ENCODE assay signal across 12 cellular contexts in the genomic region with DNA sequence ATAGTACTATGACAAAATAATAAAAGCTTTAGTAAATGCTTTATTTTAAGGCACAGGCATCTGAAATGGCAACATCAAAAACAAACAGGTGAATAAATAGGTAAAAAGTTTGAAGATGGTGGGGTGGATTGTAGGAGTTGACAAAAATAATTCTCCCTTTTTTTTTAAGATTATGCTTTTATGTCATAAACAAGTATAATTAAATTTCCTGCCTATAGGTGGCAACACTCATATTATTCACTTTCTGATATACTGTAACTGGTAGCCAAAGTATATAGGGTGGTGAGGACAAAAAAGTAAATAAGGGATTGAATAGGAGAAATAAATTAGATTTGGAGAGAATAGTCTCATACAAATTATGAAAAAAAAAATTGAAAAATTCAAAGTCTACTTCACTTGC.
DNase-seq lines count a peak whose midpoint lies in the region; ATAC-seq, FAIRE-seq and TF ChIP-seq lines count a peak whose summit lies in the region.
"Had no signal": no experiment of that assay in that cellular context is flagged by ENCODE, and none has a peak within 500 bp of the region (broad histone marks: within the 10 kb centered on the region; RNA-seq: fewer than 3 reads in every experiment).

No MANE protein-coding gene starts in this region.

- TF ChIP-seq CTCF in natural killer cell (IDR thresholded peaks at IDR 0.05), result no peak
- peak in 1 of 5 experiments; percentile 32 for TF ChIP-seq CTCF in gastrocnemius medialis (IDR thresholded peaks at IDR 0.05 in 4 of 5, conservative IDR thresholded peaks at IDR 0.05 in 1 of 5)

- H3K4me3 ChIP-seq in gastrocnemius medialis, result no peak overlapping the region

- no peak for TF ChIP-seq POLR2A in gastrocnemius medialis (IDR thresholded peaks at IDR 0.05)

- peak in 2 of 3 donors; percentile 55 to 59 for ATAC-seq in natural killer cell
- no peak for ATAC-seq in natural killer cell treated with Interleukin-12 subunit alpha and Interleukin-12 subunit beta and Interleukin-15 and Interleukin-18, amount 100 ng/mL, for 72 hours
- no peak for ATAC-seq in gastrocnemius medialis
- ATAC-seq: left lobe of liver had no signal

- H3K4me1 ChIP-seq in gastrocnemius medialis, result no peaks in the 10 kb centered on the region

- DNase-seq in natural killer cell (no peak), NCI-H524 treated with DMSO at 0.1 percent for 48 hours (lab: John Stamatoyannopoulos, UW) (peak; percentile 23), gastrocnemius medialis (no peak), ecto neural progenitor cell (ENCODE audit: low spot score) (no peak), HPDE6-E6E7 (ENCODE audit: extremely low spot score) (no peak), NCI-H146 (lab: John Stamatoyannopoulos, UW) (no peak)
- DNase-seq in natural killer cell treated with Interleukin-12 subunit alpha and Interleukin-12 subunit beta and Interleukin-15 and Interleukin-18, amount 100 ng/mL, for 72 hours (ENCODE audit: low spot score), result no peak
- DNase-seq: NCI-H1048; stimulated activated CD4-positive, alpha-beta T cell treated with anti-CD3 and anti-CD28 coated beads, Interleukin-4, amount 100 ng/mL, for 1 hour; WERI-Rb-1 had no signal

- H3K27me3 Mint-ChIP-seq in natural killer cell (ENCODE audit: low read depth in 2 of 2), result no peaks in the 10 kb centered on the region
- H3K27me3 Mint-ChIP-seq in natural killer cell treated with Interleukin-12 subunit alpha and Interleukin-12 subunit beta and Interleukin-15 and Interleukin-18, amount 100 ng/mL, for 72 hours, result no peaks in the 10 kb centered on the region

- H3K27ac Mint-ChIP-seq in natural killer cell, result no peak overlapping the region
- H3K27ac Mint-ChIP-seq in natural killer cell treated with Interleukin-12 subunit alpha and Interleukin-12 subunit beta and Interleukin-15 and Interleukin-18, amount 100 ng/mL, for 72 hours, result no peak overlapping the region

- intact Hi-C loops in natural killer cell (cut with micrococcal nuclease) (loop anchor here (1.0 kb wide), 1 partner anchor 324 kb away; no protein-coding TSS in a partner anchor), gastrocnemius medialis (cut with DNase I; ENCODE audit: low total_unique reads) (no loop called here)

- in situ Hi-C loops in gastrocnemius medialis (cut with MboI; ENCODE audit: low sequenced_read_pairs in 4 of 4), result loop anchor here in 1 of 4 donors (25.0 kb wide), 1 partner anchor 223 kb away; no protein-coding TSS in a partner anchor

- H3K4me1 Mint-ChIP-seq in natural killer cell, result no peaks in the 10 kb centered on the region
- no peaks in the 10 kb centered on the region for H3K4me1 Mint-ChIP-seq in natural killer cell treated with Interleukin-12 subunit alpha and Interleukin-12 subunit beta and Interleukin-15 and Interleukin-18, amount 100 ng/mL, for 72 hours (ENCODE audit: low read depth in 2 of 2)

- peak; percentile 77 for FAIRE-seq in endometrium (lab: Jason Lieb, UNC)

- no peaks in the 10 kb centered on the region for H3K36me3 Mint-ChIP-seq in natural killer cell
- no peaks in the 10 kb centered on the region for H3K36me3 Mint-ChIP-seq in natural killer cell treated with Interleukin-12 subunit alpha and Interleukin-12 subunit beta and Interleukin-15 and Interleukin-18, amount 100 ng/mL, for 72 hours

- no peaks in the 10 kb centered on the region for H3K9me3 ChIP-seq in gastrocnemius medialis

- no peak overlapping the region for H3K4me3 Mint-ChIP-seq in natural killer cell
- H3K4me3 Mint-ChIP-seq in natural killer cell treated with Interleukin-12 subunit alpha and Interleukin-12 subunit beta and Interleukin-15 and Interleukin-18, amount 100 ng/mL, for 72 hours, result no peak overlapping the region

- no peaks in the 10 kb centered on the region for H3K27me3 ChIP-seq in gastrocnemius medialis

- no peak overlapping the region for H3K27ac ChIP-seq in gastrocnemius medialis
- H3K27ac ChIP-seq: WERI-Rb-1 had no signal

- no peaks in the 10 kb centered on the region for H3K36me3 ChIP-seq in gastrocnemius medialis
- H3K36me3 ChIP-seq: WERI-Rb-1 had no signal

- no peaks in the 10 kb centered on the region for H3K9me3 Mint-ChIP-seq in natural killer cell
- no peaks in the 10 kb centered on the region for H3K9me3 Mint-ChIP-seq in natural killer cell treated with Interleukin-12 subunit alpha and Interleukin-12 subunit beta and Interleukin-15 and Interleukin-18, amount 100 ng/mL, for 72 hours

Comparison
In these comparisons a context has a peak if more than half of its experiments do, and no peak if none do; other contexts are left out.
1. ATAC-seq: peak in natural killer cell (2 of 3); none in natural killer cell treated with Interleukin-12 subunit alpha and Interleukin-12 subunit beta and Interleukin-15 and Interleukin-18, amount 100 ng/mL, for 72 hours (0 of 2) and gastrocnemius medialis (0 of 2).